Comparison of ENCODE assay signal across 16 cellular contexts in the genomic region with DNA sequence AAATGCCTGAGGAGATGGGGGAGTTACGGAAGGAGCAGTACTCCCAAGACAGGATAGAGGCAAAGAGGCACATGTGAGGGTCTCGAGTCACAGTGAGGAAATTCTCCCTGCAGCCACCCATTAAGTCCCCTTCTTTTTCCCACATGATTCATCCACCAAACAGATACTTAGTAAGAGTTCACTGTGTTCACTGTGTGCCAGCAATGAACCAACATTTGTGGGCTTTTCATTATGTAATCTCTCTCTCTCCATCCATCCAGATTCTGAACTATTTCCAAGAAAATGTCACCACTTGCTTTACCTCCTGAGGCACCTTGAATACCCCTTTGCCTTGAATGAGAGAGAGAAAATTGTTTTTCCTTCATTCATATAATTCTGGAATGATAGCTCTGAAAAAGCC. TPM values are rescaled to one million over a fixed set of nuclear protein-coding genes. Genes with fewer than 3 reads are reported as not detected.
A peak's percentile ranks its signal among the peaks of the same experiment; 100 is the strongest.
DNase-seq lines count a peak whose midpoint lies in the region; ATAC-seq and TF ChIP-seq lines count a peak whose summit lies in the region.
"Had no signal": no experiment of that assay in that cellular context is flagged by ENCODE, and none has a peak within 500 bp of the region (broad histone marks: within the 10 kb centered on the region; RNA-seq: fewer than 3 reads in every experiment).

No MANE protein-coding gene starts in this region.

- no peaks in the 10 kb centered on the region for H3K27me3 ChIP-seq in SJCRH30
- H3K27me3 ChIP-seq in psoas muscle (ENCODE audit: insufficient read depth in 3 of 3, low read length in 2 of 3): no peaks in the 10 kb centered on the region
- H3K27me3 ChIP-seq in esophagus squamous epithelium: no peaks in the 10 kb centered on the region
- H3K27me3 ChIP-seq: colonic mucosa had no signal

- no peak for TF ChIP-seq CTCF in psoas muscle (IDR thresholded peaks at IDR 0.05)
- no peak for TF ChIP-seq CTCF in esophagus squamous epithelium (IDR thresholded peaks at IDR 0.05)

- intact Hi-C loops in psoas muscle (cut with DNase I): no loop called here
- intact Hi-C loops in esophagus squamous epithelium (cut with DNase I): no loop called here

- no peak for TF ChIP-seq POLR2A in esophagus squamous epithelium (IDR thresholded peaks at IDR 0.05)

- H3K4me3 ChIP-seq in SJCRH30: no peak overlapping the region
- no peak overlapping the region for H3K4me3 ChIP-seq in psoas muscle
- H3K4me3 ChIP-seq in esophagus squamous epithelium: no peak overlapping the region
- H3K4me3 ChIP-seq: colonic mucosa, PC-9 had no signal

- H3K4me1 ChIP-seq in SJCRH30 (peaks cover 25% of the 10 kb centered on the region), psoas muscle (peaks cover 28% of the 10 kb centered on the region), esophagus squamous epithelium (peaks cover 5 to 26% (median 10%) of the 10 kb centered on the region in 3 donors)
- H3K4me1 ChIP-seq: colonic mucosa had no signal

- 87 to 98% (median 96%) methylated on average over 2 of the region's 2 CpGs for WGBS in psoas muscle, 3 donors
- WGBS in esophagus squamous epithelium, 2 donors: 63 to 71% methylated on average over 2 of the region's 2 CpGs

- H3K9me3 ChIP-seq in SJCRH30 (replicated peaks): no peaks in the 10 kb centered on the region
- no peaks in the 10 kb centered on the region for H3K9me3 ChIP-seq in psoas muscle
- no peaks in the 10 kb centered on the region for H3K9me3 ChIP-seq in esophagus squamous epithelium
- H3K9me3 ChIP-seq: colonic mucosa had no signal

- peak overlapping the region; percentile 99 for H3K27ac ChIP-seq in SJCRH30
- peak overlapping the region; percentile 90 for H3K27ac ChIP-seq in psoas muscle
- peak overlapping the region in 2 of 4 donors; percentile 31 to 56 for H3K27ac ChIP-seq in esophagus squamous epithelium
- H3K27ac ChIP-seq: colonic mucosa, PC-9, WERI-Rb-1 had no signal

- DNase-seq in EH (ENCODE audit: low read depth) (peak; percentile 70), SJCRH30 (peak in 1 of 2 experiments; percentile 37), fibroblast of peridontal ligament (ENCODE audit: extremely low read depth) (peak; percentile 48), psoas muscle (no peak), esophagus squamous epithelium (lab: John Stamatoyannopoulos, UW) (no peak), NCI-H2227 treated with DMSO at 0.1 percent for 48 hours (lab: John Stamatoyannopoulos, UW) (no peak)
- DNase-seq: amniotic stem cell; colonic mucosa; Kasumi-1; NCI-H1930; NCI-H524 treated with DMSO at 0.1 percent for 48 hours; PC-9; stimulated activated CD4-positive, alpha-beta T cell treated with anti-CD3 and anti-CD28 coated beads, Interleukin-12 subunit alpha, Interleukin-12 subunit beta, amount 100 ng/mL, for 4 hours; WERI-Rb-1 had no signal

- ATAC-seq in psoas muscle (peak; percentile 39 to 77 (median 62)), HG02642 (IDR thresholded peaks at IDR 0.05; ENCODE audit: poor library complexity, unreplicated experiment) (no peak), HG02884 (IDR thresholded peaks at IDR 0.05; ENCODE audit: unreplicated experiment) (no peak)

- H3K36me3 ChIP-seq in SJCRH30 (no peaks in the 10 kb centered on the region), psoas muscle (ENCODE audit: insufficient read depth in 1 of 2, low read depth in 1 of 2) (no peaks in the 10 kb centered on the region), esophagus squamous epithelium (no peaks in the 10 kb centered on the region)
- H3K36me3 ChIP-seq: colonic mucosa, WERI-Rb-1 had no signal

RNA-seq across cellular contexts. Expression of a gene that starts 24.6 kb away (rescaled TPM):
- total RNA-seq in SJCRH30 (2014; rRNA removed; shearing (Covaris generic)): 29.1 and 34.5 TPM in 2 replicates
- 100 to 1,000 TPM; 124 to 163 (median 138) TPM for total RNA-seq in psoas muscle
- 100 to 1,000 TPM in 1 of 3 donors, 10 to 100 TPM in 2; 35.7 to 135 (median 75.1) TPM for polyA plus RNA-seq in psoas muscle
- 10 to 100 TPM; 50.0 to 99.7 (median 87.8) TPM for total RNA-seq in esophagus squamous epithelium

RNA-seq across cellular contexts. Expression of a gene that starts 44.1 kb away (rescaled TPM):
- 36.2 and 41.2 TPM in 2 replicates for total RNA-seq in SJCRH30 (2014; rRNA removed; shearing (Covaris generic))
- total RNA-seq in psoas muscle: 100 to 1,000 TPM; 149 to 315 (median 218) TPM
- 100 to 1,000 TPM in 1 of 3 donors, 10 to 100 TPM in 2; 68.8 to 228 (median 99.0) TPM for polyA plus RNA-seq in psoas muscle
- total RNA-seq in esophagus squamous epithelium: 10 to 100 TPM; 47.2 to 98.6 (median 76.8) TPM

Comparison
In these comparisons a context has a peak if more than half of its experiments do, and no peak if none do; other contexts are left out.
1. DNase-seq: peak in EH (single experiment) and fibroblast of peridontal ligament (single experiment); none in psoas muscle (0 of 2), esophagus squamous epithelium (single experiment) and NCI-H2227 treated with DMSO at 0.1 percent for 48 hours (single experiment).
2. ATAC-seq: peak in psoas muscle (4 of 4); none in HG02642 (single experiment) and HG02884 (single experiment).